1 cellular context compared by ENCODE assay signal in the genomic region with DNA sequence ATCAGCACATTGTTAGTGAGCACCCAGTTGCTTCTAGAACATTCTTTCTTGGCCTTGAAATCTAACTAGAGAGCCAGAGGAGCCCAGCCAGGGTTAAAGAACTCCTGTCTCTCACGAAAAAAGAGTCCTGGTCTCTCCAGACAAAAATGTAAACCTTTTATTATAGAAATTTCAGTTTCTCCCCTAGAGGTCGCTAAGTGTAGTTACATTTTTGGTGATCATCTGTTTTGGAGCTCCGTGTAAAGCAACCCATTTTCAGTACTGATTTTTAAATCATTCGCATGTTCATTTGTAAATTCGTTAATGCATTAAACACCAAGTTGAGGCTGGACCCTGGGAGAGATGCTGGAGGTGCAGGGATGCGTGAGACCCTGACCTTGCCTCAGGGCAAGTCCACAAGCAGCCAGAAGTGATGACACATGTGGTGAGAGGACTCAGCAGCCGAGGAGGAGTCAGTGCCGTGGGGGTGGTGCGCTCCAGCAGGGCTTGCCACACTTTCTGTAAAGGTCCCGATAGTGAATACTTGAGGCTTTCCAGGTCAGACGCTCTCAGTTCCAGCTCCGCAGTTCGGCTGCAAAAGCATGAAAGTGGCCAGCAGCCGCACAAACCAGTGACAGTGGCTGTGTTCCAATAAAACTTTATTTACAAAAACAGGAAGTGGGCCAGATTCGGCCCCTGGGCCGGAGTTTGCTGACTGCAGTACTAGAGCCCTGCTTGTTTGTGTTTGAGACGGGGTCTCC.
A peak's percentile ranks its signal among the peaks of the same experiment; 100 is the strongest.
TF ChIP-seq lines count a peak whose summit lies in the region.

No MANE protein-coding gene starts in this region.

TF ChIP-seq in K562, 482 proteins besides CTCF, POLR2A, EP300 and RAD21 (continued from another document):
- TF ChIP-seq, protein P1, sequence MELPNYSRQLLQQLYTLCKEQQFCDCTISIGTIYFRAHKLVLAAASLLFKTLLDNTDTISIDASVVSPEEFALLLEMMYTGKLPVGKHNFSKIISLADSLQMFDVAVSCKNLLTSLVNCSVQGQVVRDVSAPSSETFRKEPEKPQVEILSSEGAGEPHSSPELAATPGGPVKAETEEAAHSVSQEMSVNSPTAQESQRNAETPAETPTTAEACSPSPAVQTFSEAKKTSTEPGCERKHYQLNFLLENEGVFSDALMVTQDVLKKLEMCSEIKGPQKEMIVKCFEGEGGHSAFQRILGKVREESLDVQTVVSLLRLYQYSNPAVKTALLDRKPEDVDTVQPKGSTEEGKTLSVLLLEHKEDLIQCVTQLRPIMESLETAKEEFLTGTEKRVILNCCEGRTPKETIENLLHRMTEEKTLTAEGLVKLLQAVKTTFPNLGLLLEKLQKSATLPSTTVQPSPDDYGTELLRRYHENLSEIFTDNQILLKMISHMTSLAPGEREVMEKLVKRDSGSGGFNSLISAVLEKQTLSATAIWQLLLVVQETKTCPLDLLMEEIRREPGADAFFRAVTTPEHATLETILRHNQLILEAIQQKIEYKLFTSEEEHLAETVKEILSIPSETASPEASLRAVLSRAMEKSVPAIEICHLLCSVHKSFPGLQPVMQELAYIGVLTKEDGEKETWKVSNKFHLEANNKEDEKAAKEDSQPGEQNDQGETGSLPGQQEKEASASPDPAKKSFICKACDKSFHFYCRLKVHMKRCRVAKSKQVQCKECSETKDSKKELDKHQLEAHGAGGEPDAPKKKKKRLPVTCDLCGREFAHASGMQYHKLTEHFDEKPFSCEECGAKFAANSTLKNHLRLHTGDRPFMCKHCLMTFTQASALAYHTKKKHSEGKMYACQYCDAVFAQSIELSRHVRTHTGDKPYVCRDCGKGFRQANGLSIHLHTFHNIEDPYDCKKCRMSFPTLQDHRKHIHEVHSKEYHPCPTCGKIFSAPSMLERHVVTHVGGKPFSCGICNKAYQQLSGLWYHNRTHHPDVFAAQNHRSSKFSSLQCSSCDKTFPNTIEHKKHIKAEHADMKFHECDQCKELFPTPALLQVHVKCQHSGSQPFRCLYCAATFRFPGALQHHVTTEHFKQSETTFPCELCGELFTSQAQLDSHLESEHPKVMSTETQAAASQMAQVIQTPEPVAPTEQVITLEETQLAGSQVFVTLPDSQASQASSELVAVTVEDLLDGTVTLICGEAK (IDR thresholded peaks at IDR 0.05) = peak; percentile 99
- TF ChIP-seq, protein P1 (CRISPR knock-in tag; IDR thresholded peaks at IDR 0.05) = peak; percentile 98
- peak; percentile 28 for TF ChIP-seq ZFP36 (IDR thresholded peaks at IDR 0.05; ENCODE audit: low read depth, low read length, partially characterized antibody)
- TF ChIP-seq, protein P2, sequence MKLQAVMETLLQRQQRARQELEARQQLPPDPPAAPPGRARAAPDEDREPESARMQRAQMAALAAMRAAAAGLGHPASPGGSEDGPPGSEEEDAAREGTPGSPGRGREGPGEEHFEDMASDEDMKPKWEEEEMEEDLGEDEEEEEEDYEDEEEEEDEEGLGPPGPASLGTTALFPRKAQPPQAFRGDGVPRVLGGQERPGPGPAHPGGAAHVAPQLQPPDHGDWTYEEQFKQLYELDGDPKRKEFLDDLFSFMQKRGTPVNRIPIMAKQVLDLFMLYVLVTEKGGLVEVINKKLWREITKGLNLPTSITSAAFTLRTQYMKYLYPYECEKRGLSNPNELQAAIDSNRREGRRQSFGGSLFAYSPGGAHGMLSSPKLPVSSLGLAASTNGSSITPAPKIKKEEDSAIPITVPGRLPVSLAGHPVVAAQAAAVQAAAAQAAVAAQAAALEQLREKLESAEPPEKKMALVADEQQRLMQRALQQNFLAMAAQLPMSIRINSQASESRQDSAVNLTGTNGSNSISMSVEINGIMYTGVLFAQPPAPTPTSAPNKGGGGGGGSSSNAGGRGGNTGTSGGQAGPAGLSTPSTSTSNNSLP (IDR thresholded peaks at IDR 0.05; ENCODE audit: borderline replicate concordance, low read depth, low read length) = no peak
- 0 out of 2 replicates have a peak, but pooled peaks have one; percentile 6 for TF ChIP-seq CEBPB (tag; IDR thresholded peaks at IDR 0.05)
- no peak for TF ChIP-seq FOXK2 (conservative IDR thresholded peaks at IDR 0.05 in 1 of 2, IDR thresholded peaks at IDR 0.05 in 1 of 2; ENCODE audit: low read depth in 2 of 2)
- TF ChIP-seq, protein P3, sequence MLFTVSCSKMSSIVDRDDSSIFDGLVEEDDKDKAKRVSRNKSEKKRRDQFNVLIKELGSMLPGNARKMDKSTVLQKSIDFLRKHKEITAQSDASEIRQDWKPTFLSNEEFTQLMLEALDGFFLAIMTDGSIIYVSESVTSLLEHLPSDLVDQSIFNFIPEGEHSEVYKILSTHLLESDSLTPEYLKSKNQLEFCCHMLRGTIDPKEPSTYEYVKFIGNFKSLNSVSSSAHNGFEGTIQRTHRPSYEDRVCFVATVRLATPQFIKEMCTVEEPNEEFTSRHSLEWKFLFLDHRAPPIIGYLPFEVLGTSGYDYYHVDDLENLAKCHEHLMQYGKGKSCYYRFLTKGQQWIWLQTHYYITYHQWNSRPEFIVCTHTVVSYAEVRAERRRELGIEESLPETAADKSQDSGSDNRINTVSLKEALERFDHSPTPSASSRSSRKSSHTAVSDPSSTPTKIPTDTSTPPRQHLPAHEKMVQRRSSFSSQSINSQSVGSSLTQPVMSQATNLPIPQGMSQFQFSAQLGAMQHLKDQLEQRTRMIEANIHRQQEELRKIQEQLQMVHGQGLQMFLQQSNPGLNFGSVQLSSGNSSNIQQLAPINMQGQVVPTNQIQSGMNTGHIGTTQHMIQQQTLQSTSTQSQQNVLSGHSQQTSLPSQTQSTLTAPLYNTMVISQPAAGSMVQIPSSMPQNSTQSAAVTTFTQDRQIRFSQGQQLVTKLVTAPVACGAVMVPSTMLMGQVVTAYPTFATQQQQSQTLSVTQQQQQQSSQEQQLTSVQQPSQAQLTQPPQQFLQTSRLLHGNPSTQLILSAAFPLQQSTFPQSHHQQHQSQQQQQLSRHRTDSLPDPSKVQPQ (CRISPR knock-in tag; IDR thresholded peaks at IDR 0.05; ENCODE audit: borderline replicate concordance) = no peak
- TF ChIP-seq SPI1 (IDR thresholded peaks at IDR 0.05; ENCODE audit: borderline replicate concordance, low read depth, low read length) = peak; percentile 93
- TF ChIP-seq JUNB (CRISPR knock-in tag; conservative IDR thresholded peaks at IDR 0.05) = no peak
- TF ChIP-seq, protein P4, sequence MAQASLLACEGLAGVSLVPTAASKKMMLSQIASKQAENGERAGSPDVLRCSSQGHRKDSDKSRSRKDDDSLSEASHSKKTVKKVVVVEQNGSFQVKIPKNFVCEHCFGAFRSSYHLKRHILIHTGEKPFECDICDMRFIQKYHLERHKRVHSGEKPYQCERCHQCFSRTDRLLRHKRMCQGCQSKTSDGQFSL (CRISPR knock-in tag; IDR thresholded peaks at IDR 0.05) = no peak
- TF ChIP-seq, protein P4 (tag; IDR thresholded peaks at IDR 0.05) = 0 out of 4 replicates have a peak, but pooled peaks of 1 of the 2 experiments have one; percentile 22
- TF ChIP-seq, protein P5, sequence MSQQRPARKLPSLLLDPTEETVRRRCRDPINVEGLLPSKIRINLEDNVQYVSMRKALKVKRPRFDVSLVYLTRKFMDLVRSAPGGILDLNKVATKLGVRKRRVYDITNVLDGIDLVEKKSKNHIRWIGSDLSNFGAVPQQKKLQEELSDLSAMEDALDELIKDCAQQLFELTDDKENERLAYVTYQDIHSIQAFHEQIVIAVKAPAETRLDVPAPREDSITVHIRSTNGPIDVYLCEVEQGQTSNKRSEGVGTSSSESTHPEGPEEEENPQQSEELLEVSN (IDR thresholded peaks at IDR 0.05; ENCODE audit: borderline replicate concordance in 1 of 2, extremely low read depth in 1 of 2, insufficient read depth in 1 of 2, insufficient read length in 1 of 2, low read depth in 1 of 2, low read length in 1 of 2, poor library complexity in 1 of 2, severe bottlenecking in 1 of 2) = peak in 1 of 2 experiments; percentile 9
- TF ChIP-seq, protein P6, sequence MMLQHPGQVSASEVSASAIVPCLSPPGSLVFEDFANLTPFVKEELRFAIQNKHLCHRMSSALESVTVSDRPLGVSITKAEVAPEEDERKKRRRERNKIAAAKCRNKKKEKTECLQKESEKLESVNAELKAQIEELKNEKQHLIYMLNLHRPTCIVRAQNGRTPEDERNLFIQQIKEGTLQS (IDR thresholded peaks at IDR 0.05) = peak; percentile 50
- TF ChIP-seq, protein P6 (CRISPR knock-in tag; conservative IDR thresholded peaks at IDR 0.05) = no peak
- peak; percentile 29; the same call in 1 of the 2 replicates for TF ChIP-seq CTBP1 (IDR thresholded peaks at IDR 0.05; ENCODE audit: borderline replicate concordance)
- no peak for TF ChIP-seq SAFB (IDR thresholded peaks at IDR 0.05; ENCODE audit: borderline replicate concordance, low read depth, low read length)
- TF ChIP-seq DIDO1 (tag; IDR thresholded peaks at IDR 0.05; ENCODE audit: low read depth) = peak; percentile 57; the same call in 1 of the 2 replicates
- peak; percentile 73; the same call in 1 of the 2 replicates for TF ChIP-seq ELF2 (CRISPR knock-in tag; IDR thresholded peaks at IDR 0.05)
